In the genomic region with DNA sequence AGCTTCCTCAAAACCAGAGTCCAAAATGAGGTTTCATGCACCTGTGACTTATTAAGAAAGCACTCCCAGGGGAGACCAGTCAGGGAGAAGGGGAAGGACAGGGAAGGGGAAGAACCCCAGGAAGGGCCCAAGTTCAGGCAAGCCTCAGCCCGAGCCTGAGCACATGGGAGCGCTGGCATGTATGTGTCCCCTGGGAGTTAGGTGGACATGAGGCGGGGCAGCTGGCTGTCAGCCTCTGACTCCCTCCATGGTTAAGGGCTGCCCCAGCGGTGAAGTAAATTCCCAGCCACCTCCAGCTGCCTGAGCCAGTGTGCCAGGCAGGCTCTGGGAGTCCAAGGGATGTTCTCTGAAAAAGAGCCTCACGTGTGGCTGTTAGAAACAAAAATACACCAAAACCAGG, we compare ENCODE assay signal across 18 cellular contexts. TPM values are rescaled to one million over a fixed set of nuclear protein-coding genes. Genes with fewer than 3 reads are reported as not detected.
DNase-seq lines count a peak whose midpoint lies in the region; ATAC-seq and TF ChIP-seq lines count a peak whose summit lies in the region.
"Had no signal": no experiment of that assay in that cellular context is flagged by ENCODE, and none has a peak within 500 bp of the region (broad histone marks: within the 10 kb centered on the region; RNA-seq: fewer than 3 reads in every experiment).

No MANE protein-coding gene starts in this region.

- no peak overlapping the region for H3K4me3 ChIP-seq in fibroblast of the aortic adventitia (ENCODE audit: low read depth, low read length)

- H3K27me3 Mint-ChIP-seq in activated naive CD4-positive, alpha-beta T cell treated with anti-CD3 and anti-CD28 coated beads, Interleukin-2, amount 10 ng/mL, durations not matched to agents 7 days and 5 days, result peaks cover 15% of the 10 kb centered on the region
- no peaks in the 10 kb centered on the region for H3K27me3 Mint-ChIP-seq in activated naive CD4-positive, alpha-beta T cell treated with anti-CD3 and anti-CD28 coated beads for 36 hours (ENCODE audit: low read depth)
- H3K27me3 Mint-ChIP-seq: CD4-positive, alpha-beta T cell had no signal

- H3K36me3 Mint-ChIP-seq in activated naive CD4-positive, alpha-beta T cell treated with anti-CD3 and anti-CD28 coated beads, Interleukin-2, amount 10 ng/mL, durations not matched to agents 7 days and 5 days, result no peaks in the 10 kb centered on the region
- no peaks in the 10 kb centered on the region for H3K36me3 Mint-ChIP-seq in activated naive CD4-positive, alpha-beta T cell treated with anti-CD3 and anti-CD28 coated beads for 36 hours (ENCODE audit: low read depth)

- intact Hi-C loops in activated naive CD4-positive, alpha-beta T cell treated with anti-CD3 and anti-CD28 coated beads for 36 hours (cut with micrococcal nuclease), result no loop called here

- no peak for ATAC-seq in HG03469 (IDR thresholded peaks at IDR 0.05; ENCODE audit: unreplicated experiment)

- no peak overlapping the region for H3K27ac Mint-ChIP-seq in activated naive CD4-positive, alpha-beta T cell treated with anti-CD3 and anti-CD28 coated beads, Interleukin-2, amount 10 ng/mL, durations not matched to agents 7 days and 5 days
- no peak overlapping the region for H3K27ac Mint-ChIP-seq in activated naive CD4-positive, alpha-beta T cell treated with anti-CD3 and anti-CD28 coated beads for 36 hours
- H3K27ac Mint-ChIP-seq: CD4-positive, alpha-beta T cell had no signal

- H3K9me3 Mint-ChIP-seq in activated naive CD4-positive, alpha-beta T cell treated with anti-CD3 and anti-CD28 coated beads, Interleukin-2, amount 10 ng/mL, durations not matched to agents 7 days and 5 days, result no peaks in the 10 kb centered on the region
- H3K9me3 Mint-ChIP-seq in activated naive CD4-positive, alpha-beta T cell treated with anti-CD3 and anti-CD28 coated beads for 36 hours, result no peaks in the 10 kb centered on the region
- H3K9me3 Mint-ChIP-seq: CD4-positive, alpha-beta T cell had no signal

- peak; percentile 17 for DNase-seq in activated naive CD4-positive, alpha-beta T cell treated with anti-CD3 and anti-CD28 coated beads, Interleukin-2, amount 10 ng/mL, durations not matched to agents 7 days and 5 days
- DNase-seq in activated naive CD4-positive, alpha-beta T cell treated with anti-CD3 and anti-CD28 coated beads for 36 hours, result no peak
- DNase-seq in NCI-H446 (lab: John Stamatoyannopoulos, UW), result peak; percentile 71 to 86
- DNase-seq in fibroblast of the aortic adventitia (ENCODE audit: low read depth), result peak; percentile 8
- no peak for DNase-seq in NCI-H526 treated with DMSO at 0.1 percent for 48 hours (lab: John Stamatoyannopoulos, UW)
- DNase-seq in activated CD4-positive, alpha-beta T cell treated with anti-CD3 and anti-CD28 coated beads for 48 hours, result no peak
- DNase-seq: AML-193; Calu3; CD4-positive, alpha-beta T cell; DMS79 treated with DMSO at 0.1 percent for 48 hours; KBM-7; NCI-H1092; NCI-H187 treated with DMSO at 0.1 percent for 48 hours; NCI-H510A treated with DMSO at 0.1 percent for 48 hours; SK-N-SH had no signal

- no peak for TF ChIP-seq CTCF in fibroblast of the aortic adventitia (IDR thresholded peaks at IDR 0.05; ENCODE audit: insufficient read depth, low read length)

- H3K4me3 Mint-ChIP-seq in activated naive CD4-positive, alpha-beta T cell treated with anti-CD3 and anti-CD28 coated beads, Interleukin-2, amount 10 ng/mL, durations not matched to agents 7 days and 5 days, result no peak overlapping the region
- H3K4me3 Mint-ChIP-seq in activated naive CD4-positive, alpha-beta T cell treated with anti-CD3 and anti-CD28 coated beads for 36 hours, result no peak overlapping the region
- H3K4me3 Mint-ChIP-seq: CD4-positive, alpha-beta T cell had no signal

- CTCF ChIA-PET in activated naive CD4-positive, alpha-beta T cell treated with anti-CD3 and anti-CD28 coated beads, Interleukin-2, amount 10 ng/mL, durations not matched to agents 7 days and 5 days (lab: Charles Lee), result no interaction called here
- CTCF ChIA-PET in activated naive CD4-positive, alpha-beta T cell treated with anti-CD3 and anti-CD28 coated beads for 36 hours (lab: Charles Lee), result interaction anchor here (0.5 kb wide), 2 partner anchors 24 to 279 kb away, joined by 3 to 5 read pairs; no protein-coding TSS in a partner anchor

- no peaks in the 10 kb centered on the region for H3K4me1 Mint-ChIP-seq in activated naive CD4-positive, alpha-beta T cell treated with anti-CD3 and anti-CD28 coated beads, Interleukin-2, amount 10 ng/mL, durations not matched to agents 7 days and 5 days
- H3K4me1 Mint-ChIP-seq in activated naive CD4-positive, alpha-beta T cell treated with anti-CD3 and anti-CD28 coated beads for 36 hours (ENCODE audit: low read depth), result no peaks in the 10 kb centered on the region

RNA-seq across cellular contexts. Expression of gene DMRTB1, which starts 18.4 kb away (rescaled TPM):
- total RNA-seq in activated naive CD4-positive, alpha-beta T cell treated with anti-CD3 and anti-CD28 coated beads for 36 hours, result not detected
- not detected in 2 replicates for total RNA-seq in fibroblast of the aortic adventitia (ENCODE audit: low replicate concordance)
- total RNA-seq: A673; Calu3; CD4-positive, alpha-beta T cell; M059J had no signal

Comparison
In these comparisons a context has a peak if more than half of its experiments do, and no peak if none do; other contexts are left out.
1. DNase-seq: peak in activated naive CD4-positive, alpha-beta T cell treated with anti-CD3 and anti-CD28 coated beads, Interleukin-2, amount 10 ng/mL, durations not matched to agents 7 days and 5 days (single experiment), NCI-H446 (2 of 2) and fibroblast of the aortic adventitia (single experiment); none in activated naive CD4-positive, alpha-beta T cell treated with anti-CD3 and anti-CD28 coated beads for 36 hours (single experiment), NCI-H526 treated with DMSO at 0.1 percent for 48 hours (single experiment) and activated CD4-positive, alpha-beta T cell treated with anti-CD3 and anti-CD28 coated beads for 48 hours (single experiment).